26 cellular contexts compared by ENCODE assay signal in genomic region chr10:7538970-7539694, GRCh38.
DNase-seq lines count a peak whose midpoint lies in the region; ATAC-seq and TF ChIP-seq lines count a peak whose summit lies in the region.
"Had no signal": no experiment of that assay in that cellular context is flagged by ENCODE, and none has a peak within 500 bp of the region (broad histone marks: within the 10 kb centered on the region; RNA-seq: fewer than 3 reads in every experiment).

No MANE protein-coding gene starts in this region.

- no peak for TF ChIP-seq POLR2A in spleen (IDR thresholded peaks at IDR 0.05)

- no peak overlapping the region for H2BK120ac ChIP-seq in H9 (ENCODE audit: low read depth, low read length, poor library complexity, severe bottlenecking)

- H3K27ac Mint-ChIP-seq in activated T-cell treated with anti-CD3 and anti-CD28 coated beads, Interleukin-2, amount 50 U/mL, for 24 hours: peak overlapping the region; percentile 42
- H3K27ac Mint-ChIP-seq in H9: peak overlapping the region in 2 of 3 experiments; percentile 4 to 64; a peak in 4 of 7 replicates
- peak overlapping the region; percentile 68 for H3K27ac Mint-ChIP-seq in activated naive CD8-positive, alpha-beta T cell
- H3K27ac Mint-ChIP-seq: B cell; natural killer cell treated with Interleukin-12 subunit alpha and Interleukin-12 subunit beta and Interleukin-15 and Interleukin-18, amount 100 ng/mL, for 72 hours had no signal

- no peak overlapping the region for H3K9ac ChIP-seq in H9 (ENCODE audit: extremely low read depth, insufficient read length, low read length)
- H3K9ac ChIP-seq: SK-N-SH had no signal

- no peak overlapping the region for H3K14ac ChIP-seq in H9 (ENCODE audit: insufficient read depth, low read length)

- H3K23me2 ChIP-seq in H9 (ENCODE audit: insufficient read length, low read depth, low read length, poor library complexity, severe bottlenecking): no peaks in the 10 kb centered on the region

- peaks cover 15% of the 10 kb centered on the region for H3K4me1 Mint-ChIP-seq in activated T-cell treated with anti-CD3 and anti-CD28 coated beads, Interleukin-2, amount 50 U/mL, for 24 hours (ENCODE audit: low read depth)
- peaks cover 26 to 45% of the 10 kb centered on the region in 2 experiments for H3K4me1 Mint-ChIP-seq in H9
- peaks cover 14% of the 10 kb centered on the region for H3K4me1 Mint-ChIP-seq in activated naive CD8-positive, alpha-beta T cell (ENCODE audit: low read depth)
- H3K4me1 Mint-ChIP-seq: B cell had no signal

- H3K56ac ChIP-seq in H9 (ENCODE audit: insufficient read length, low read depth, low read length): no peak overlapping the region

- no peak overlapping the region for H2BK20ac ChIP-seq in H9 (ENCODE audit: low read depth, low read length, poor library complexity, severe bottlenecking)

- H3K27ac ChIP-seq in H9 (ENCODE audit: insufficient read length, low read depth, low read length): no peak overlapping the region
- peak overlapping the region in 7 of 8 donors; percentile 41 to 70 (median 55) for H3K27ac ChIP-seq in spleen
- H3K27ac ChIP-seq in brain microvascular endothelial cell: no peak overlapping the region
- H3K27ac ChIP-seq: colonic mucosa had no signal

- H2BK15ac ChIP-seq in H9 (ENCODE audit: low read depth, low read length): no peak overlapping the region

- no peak overlapping the region for H3K4me3 Mint-ChIP-seq in activated T-cell treated with anti-CD3 and anti-CD28 coated beads, Interleukin-2, amount 50 U/mL, for 24 hours
- no peak overlapping the region for H3K4me3 Mint-ChIP-seq in H9
- H3K4me3 Mint-ChIP-seq in activated naive CD8-positive, alpha-beta T cell: peak overlapping the region; percentile 27
- H3K4me3 Mint-ChIP-seq: B cell; natural killer cell treated with Interleukin-12 subunit alpha and Interleukin-12 subunit beta and Interleukin-15 and Interleukin-18, amount 100 ng/mL, for 72 hours had no signal

- no peak overlapping the region for H3K18ac ChIP-seq in H9 (ENCODE audit: insufficient read length, low read depth, low read length)

- no CpG with 5 or more reads among the region's 6 CpGs for WGBS in H9 (ENCODE audit: extremely low coverage, insufficient read length, low lambda C conversion rate)
- 45 to 64% (median 58%) methylated on average over 6 of the region's 6 CpGs for WGBS in spleen, 5 donors

- no peaks in the 10 kb centered on the region for H3K36me3 ChIP-seq in spleen
- H3K36me3 ChIP-seq in brain microvascular endothelial cell (replicated peaks): no peaks in the 10 kb centered on the region
- H3K36me3 ChIP-seq: colonic mucosa, esophagus muscularis mucosa had no signal

- H3K79me1 ChIP-seq in H9 (ENCODE audit: insufficient read depth, low read depth, low read length, poor library complexity, severe bottlenecking): no peaks in the 10 kb centered on the region

- no peak for DNase-seq in activated T-cell treated with anti-CD3 and anti-CD28 coated beads, Interleukin-2, amount 50 U/mL, for 24 hours
- DNase-seq in activated T-cell treated with anti-CD3 and anti-CD28 coated beads, Interleukin-2, amount 50 U/mL, for 48 hours: no peak
- DNase-seq in H9 (no peak), spleen (no peak), NCI-H146 (lab: John Stamatoyannopoulos, UW) (no peak), brain microvascular endothelial cell (no peak)
- DNase-seq: activated effector memory CD4-positive, alpha-beta T cell treated with Interleukin-2 at 50 U/mL for 16 hours; amniotic stem cell; colonic mucosa; DMS79 treated with DMSO at 0.1 percent for 48 hours; foreskin melanocyte; GOT3; hypothalamus; NCI-H187; NCI-H526 treated with DMSO at 0.1 percent for 48 hours; RPMI8226; SK-N-SH; small intestine; stimulated activated CD4-positive, alpha-beta T cell treated with anti-CD3 and anti-CD28 coated beads, Interleukin-2, amount 100 ng/mL, for 24 hours; T-helper 9 cell had no signal

- no peak overlapping the region for H3K23ac ChIP-seq in H9 (ENCODE audit: insufficient read length, low read depth, low read length)

- H3K9me3 Mint-ChIP-seq in activated T-cell treated with anti-CD3 and anti-CD28 coated beads, Interleukin-2, amount 50 U/mL, for 24 hours: peaks cover 15% of the 10 kb centered on the region
- peaks cover 0 to 2% of the 10 kb centered on the region in 2 experiments; a peak in 3 of 5 replicates for H3K9me3 Mint-ChIP-seq in H9
- peaks cover 17% of the 10 kb centered on the region for H3K9me3 Mint-ChIP-seq in activated naive CD8-positive, alpha-beta T cell (ENCODE audit: low read depth)
- H3K9me3 Mint-ChIP-seq: natural killer cell treated with Interleukin-12 subunit alpha and Interleukin-12 subunit beta and Interleukin-15 and Interleukin-18, amount 100 ng/mL, for 72 hours had no signal

- no peaks in the 10 kb centered on the region for H3K79me2 ChIP-seq in H9 (ENCODE audit: insufficient read depth, low read length)

- H3K36me3 Mint-ChIP-seq in activated T-cell treated with anti-CD3 and anti-CD28 coated beads, Interleukin-2, amount 50 U/mL, for 24 hours (ENCODE audit: low read depth): peaks cover 4% of the 10 kb centered on the region
- H3K36me3 Mint-ChIP-seq in H9 (ENCODE audit: insufficient read depth in 1 of 3, low read depth in 3 of 3): peaks cover 0 to 7% (median 0%) of the 10 kb centered on the region in 3 experiments; a peak in 1 of 7 replicates
- H3K36me3 Mint-ChIP-seq in activated naive CD8-positive, alpha-beta T cell: peaks cover 10% of the 10 kb centered on the region

- peak overlapping the region; percentile 14 for H4K91ac ChIP-seq in H9 (ENCODE audit: insufficient read length, low read depth, low read length)

- H3K4ac ChIP-seq in H9 (ENCODE audit: low read depth, low read length): no peak overlapping the region

- H3K4me1 ChIP-seq in H9 (ENCODE audit: insufficient read depth, low read length): peaks cover 8% of the 10 kb centered on the region; the same call in 1 of the 2 replicates
- H3K4me1 ChIP-seq in spleen: peaks cover 0 to 24% (median 2%) of the 10 kb centered on the region in 6 donors
- H3K4me1 ChIP-seq: colonic mucosa had no signal

- intact Hi-C loops in spleen (cut with DNase I; ENCODE audit: low total_unique reads): no loop called here

- no peak overlapping the region for H4K8ac ChIP-seq in H9 (replicated peaks; ENCODE audit: insufficient read length, low read depth, low read length)

- H4K5ac ChIP-seq in H9 (ENCODE audit: insufficient read length, low read depth, low read length): no peak overlapping the region

- H3T11ph ChIP-seq in H9 (ENCODE audit: low read length): no peak overlapping the region

- no peaks in the 10 kb centered on the region for H4K20me1 ChIP-seq in H9 (ENCODE audit: control insufficient read depth, insufficient read depth, insufficient read length)

- ATAC-seq in HG02610 (IDR thresholded peaks at IDR 0.05; ENCODE audit: unreplicated experiment): no peak
- ATAC-seq: left lobe of liver; natural killer cell treated with Interleukin-12 subunit alpha and Interleukin-12 subunit beta and Interleukin-15 and Interleukin-18, amount 100 ng/mL, for 72 hours had no signal

- in situ Hi-C loops in brain microvascular endothelial cell (cut with HindIII; ENCODE audit: low pct_ligation_motif_present, low sequenced_read_pairs): no loop called here

- H3K9me3 ChIP-seq in H9 (ENCODE audit: control insufficient read depth, low read depth, low read length) (no peaks in the 10 kb centered on the region), spleen (peaks cover 0 to 12% (median 9%) of the 10 kb centered on the region in 8 donors)
- H3K9me3 ChIP-seq: colonic mucosa, SK-N-SH had no signal

- H2AFZ ChIP-seq in H9 (ENCODE audit: low read length): no peak overlapping the region

- H2BK12ac ChIP-seq in H9 (ENCODE audit: insufficient read length, low read depth, low read length): no peak overlapping the region

- H2BK5ac ChIP-seq in H9 (ENCODE audit: insufficient read length, low read length): no peak overlapping the region

- TF ChIP-seq CTCF in H9 (conservative IDR thresholded peaks at IDR 0.05): no peak
- TF ChIP-seq CTCF in spleen (IDR thresholded peaks at IDR 0.05 in 8 of 11, conservative IDR thresholded peaks at IDR 0.05 in 3 of 11): peak in 1 of 11 experiments; percentile 10
- TF ChIP-seq CTCF in brain microvascular endothelial cell (IDR thresholded peaks at IDR 0.05; ENCODE audit: low read depth, low read length, missing control alignments): no peak

- H2AK5ac ChIP-seq in H9 (ENCODE audit: insufficient read length, low read length): no peak overlapping the region

- H3K27me3 Mint-ChIP-seq in activated T-cell treated with anti-CD3 and anti-CD28 coated beads, Interleukin-2, amount 50 U/mL, for 24 hours: no peaks in the 10 kb centered on the region
- peaks cover 19% of the 10 kb centered on the region for H3K27me3 Mint-ChIP-seq in H9 (ENCODE audit: low read depth)
- no peaks in the 10 kb centered on the region for H3K27me3 Mint-ChIP-seq in activated naive CD8-positive, alpha-beta T cell

- H3K4me3 ChIP-seq in spleen: no peak overlapping the region
- H3K4me3 ChIP-seq in brain microvascular endothelial cell (ENCODE audit: low read depth, low read length): no peak overlapping the region
- H3K4me3 ChIP-seq: colonic mucosa, esophagus muscularis mucosa had no signal

- no peak overlapping the region for H3K4me2 ChIP-seq in H9 (ENCODE audit: insufficient read depth, insufficient read length, low read length)
- H3K4me2 ChIP-seq: SK-N-SH had no signal

- no peaks in the 10 kb centered on the region for H3K27me3 ChIP-seq in H9 (ENCODE audit: insufficient read depth, low read length)
- H3K27me3 ChIP-seq in spleen (replicated peaks in 1 of 7): no peaks in the 10 kb centered on the region
- H3K27me3 ChIP-seq in brain microvascular endothelial cell (replicated peaks): no peaks in the 10 kb centered on the region
- H3K27me3 ChIP-seq: colonic mucosa, esophagus muscularis mucosa had no signal

Comparison
In these comparisons a context has a peak if more than half of its experiments do, and no peak if none do; other contexts are left out.
1. H3K27ac ChIP-seq: peak in spleen (7 of 8); none in H9 (single experiment) and brain microvascular endothelial cell (single experiment).
2. Peak in every context shown above with its lines, with median percentiles within 50 percentile points of each other: H3K27ac Mint-ChIP-seq.